9 cellular contexts compared by ENCODE assay signal in genomic region chr7:142420554-142421362, GRCh38.
DNase-seq lines count a peak whose midpoint lies in the region; ATAC-seq and TF ChIP-seq lines count a peak whose summit lies in the region.
"Had no signal": no experiment of that assay in that cellular context is flagged by ENCODE, and none has a peak within 500 bp of the region (broad histone marks: within the 10 kb centered on the region; RNA-seq: fewer than 3 reads in every experiment).

No MANE protein-coding gene starts in this region.

- H3K27ac ChIP-seq in 22Rv1 (no peak overlapping the region), PC-9 (0 out of 2 replicates have a peak overlapping the region, but pooled peaks have one; percentile 22)

- DNase-seq in PC-9: peak; percentile 74 to 79
- DNase-seq in fibroblast of pulmonary artery (ENCODE audit: low read depth): peak; percentile 13
- DNase-seq in globus pallidus (ENCODE audit: low spot score): no peak
- DNase-seq in ecto neural progenitor cell (ENCODE audit: low spot score): no peak
- DNase-seq in NK-92 (lab: John Stamatoyannopoulos, UW; ENCODE audit: unreplicated experiment): no peak
- DNase-seq: NCI-H446 had no signal

- no peak overlapping the region for H2AFZ ChIP-seq in PC-9

- no peaks in the 10 kb centered on the region for H3K9me3 ChIP-seq in PC-9 (ENCODE audit: insufficient read depth, low read depth)

- no peaks in the 10 kb centered on the region for H3K9me2 ChIP-seq in PC-9 (ENCODE audit: insufficient read depth)

- intact Hi-C loops in PC-9 (cut with micrococcal nuclease; ENCODE audit: unreplicated experiment): loop anchor here (1.0 to 5.0 kb wide), 12 partner anchors 36 to 795 kb away; no protein-coding TSS in a partner anchor

- H4K20me1 ChIP-seq in PC-9 (ENCODE audit: insufficient read depth): no peaks in the 10 kb centered on the region

- no peaks in the 10 kb centered on the region for H3K36me3 ChIP-seq in PC-9 (ENCODE audit: low read depth)

- BruUV-seq in PC-9 (replicated peaks; lab: Mats Ljungman, UMichigan): no TSS peak

- peak overlapping the region; percentile 3; the same call in 1 of the 2 replicates for H3K4me2 ChIP-seq in PC-9

- no peaks in the 10 kb centered on the region for H3K27me3 ChIP-seq in PC-9 (ENCODE audit: insufficient read depth, low read depth)

- TF ChIP-seq CTCF in 22Rv1 (IDR thresholded peaks at IDR 0.05) (peak; percentile 39), GM12872 (IDR thresholded peaks at IDR 0.05; ENCODE audit: insufficient read depth, low read depth, low read length) (peak; percentile 40), PC-9 (conservative IDR thresholded peaks at IDR 0.05) (peak; percentile 59; the same call in 1 of the 2 replicates), fibroblast of pulmonary artery (IDR thresholded peaks at IDR 0.05; ENCODE audit: low read length, missing control alignments) (peak; percentile 33)

- H3K4me3 ChIP-seq in PC-9 (no peak overlapping the region), fibroblast of pulmonary artery (replicated peaks; ENCODE audit: low read depth, low read length) (no peak overlapping the region)

- POLR2A ChIA-PET in PC-9 (lab: Charles Lee; ENCODE audit: unreplicated experiment): interaction anchor here (0.5 to 0.6 kb wide), 4 partner anchors 16 to 959 kb away, joined by 3 to 12 read pairs (median 4); no protein-coding TSS in a partner anchor

- H3K4me1 ChIP-seq in PC-9 (replicated peaks; ENCODE audit: insufficient read depth): peaks cover 9% of the 10 kb centered on the region

- no peaks in the 10 kb centered on the region for H3K79me2 ChIP-seq in PC-9 (ENCODE audit: low read depth)

- H3F3A ChIP-seq in PC-9 (ENCODE audit: insufficient read depth, low read depth): no peaks in the 10 kb centered on the region

- CTCF ChIA-PET in PC-9 (lab: Charles Lee): interaction anchor here (0.6 to 1.6 kb wide), 9 partner anchors 36 to 1734 kb away, joined by 3 to 13 read pairs (median 7); no protein-coding TSS in a partner anchor

- no peak for ATAC-seq in GM18502 (IDR thresholded peaks at IDR 0.05; ENCODE audit: poor library complexity, unreplicated experiment)

Comparison
In these comparisons a context has a peak if more than half of its experiments do, and no peak if none do; other contexts are left out.
1. DNase-seq: peak in PC-9 (2 of 2) and fibroblast of pulmonary artery (single experiment); none in globus pallidus (single experiment), ecto neural progenitor cell (single experiment) and NK-92 (single experiment).
2. Peak in every context shown above with its lines, with median percentiles within 50 percentile points of each other: CTCF ChIP-seq.